Comparison of ENCODE assay signal across 18 cellular contexts in genomic region chr11:106397787-106398355, GRCh38.
DNase-seq lines count a peak whose midpoint lies in the region; FAIRE-seq and TF ChIP-seq lines count a peak whose summit lies in the region.
"Had no signal": no experiment of that assay in that cellular context is flagged by ENCODE, and none has a peak within 500 bp of the region (broad histone marks: within the 10 kb centered on the region; RNA-seq: fewer than 3 reads in every experiment).

No MANE protein-coding gene starts in this region.

- no peaks in the 10 kb centered on the region for H3K36me3 ChIP-seq in SJSA1
- no peaks in the 10 kb centered on the region for H3K36me3 ChIP-seq in skeletal muscle satellite cell (ENCODE audit: insufficient read depth, low read length)
- H3K36me3 ChIP-seq: BE2C had no signal

- DNase-seq in G401 (ENCODE audit: low spot score) (peak; percentile 43), SJSA1 (ENCODE audit: low read depth in 1 of 2, low spot score in 2 of 2) (no peak), fibroblast of mammary gland (ENCODE audit: low read depth) (peak; percentile 37), GM12892 (ENCODE audit: insufficient read length) (no peak), NCI-H1092 (lab: John Stamatoyannopoulos, UW) (no peak)
- DNase-seq in activated naive CD4-positive, alpha-beta T cell treated with Interleukin-2 at 50 U/mL for 16 hours: no peak
- DNase-seq: activated CD4-positive, alpha-beta memory T cell treated with anti-CD3 and anti-CD28 coated beads for 36 hours; activated naive CD4-positive, alpha-beta T cell treated with anti-CD3 and anti-CD28 coated beads, Interleukin-2, amount 50 U/mL, for 16 hours; BE2C; Calu3; NCI-H1694 treated with DMSO at 0.1 percent for 48 hours; NCI-H446; NK-92 treated with Interleukin-12 subunit alpha and Interleukin-12 subunit beta, amount 100 ng/mL, for 24 hours; occipital lobe; stimulated activated CD4-positive, alpha-beta T cell treated with anti-CD3 and anti-CD28 coated beads, Interleukin-1b, Interleukin-23, amount 100 ng/mL, for 48 hours had no signal

- H3K4me3 ChIP-seq in SJSA1: no peak overlapping the region
- H3K4me3 ChIP-seq in fibroblast of mammary gland (ENCODE audit: control insufficient read depth, low read depth, low read length): no peak overlapping the region
- H3K4me3 ChIP-seq in skeletal muscle satellite cell (ENCODE audit: low read length): peak overlapping the region; percentile 3

- H3K9ac ChIP-seq in skeletal muscle satellite cell (ENCODE audit: low read depth, low read length): peak overlapping the region; percentile 80

- in situ Hi-C loops in G401 (cut with HindIII; ENCODE audit: low sequenced_read_pairs): no loop called here

- no peak for TF ChIP-seq CTCF in fibroblast of mammary gland (conservative IDR thresholded peaks at IDR 0.05; ENCODE audit: control insufficient read depth, insufficient read depth, low read depth, low read length)

- FAIRE-seq in GM12892 (lab: Jason Lieb, UNC): no peak
- FAIRE-seq: bronchial epithelial cell, HepG2 had no signal

- H3K27me3 ChIP-seq in SJSA1 (replicated peaks) (no peaks in the 10 kb centered on the region), skeletal muscle satellite cell (ENCODE audit: control insufficient read depth, insufficient read depth, low read length) (no peaks in the 10 kb centered on the region)
- H3K27me3 ChIP-seq: BE2C had no signal

- peak overlapping the region; percentile 69 for H3K4me2 ChIP-seq in skeletal muscle satellite cell (ENCODE audit: low read length)

- H3K4me1 ChIP-seq in SJSA1 (replicated peaks): peaks cover 22% of the 10 kb centered on the region
- peaks cover 49% of the 10 kb centered on the region for H3K4me1 ChIP-seq in skeletal muscle satellite cell (ENCODE audit: control insufficient read depth, insufficient read depth, low read length)
- H3K4me1 ChIP-seq: BE2C had no signal

- no peaks in the 10 kb centered on the region for H3K9me3 ChIP-seq in SJSA1 (replicated peaks)
- no peaks in the 10 kb centered on the region for H3K9me3 ChIP-seq in skeletal muscle satellite cell (replicated peaks; ENCODE audit: low read length)
- H3K9me3 ChIP-seq: BE2C had no signal

- TF ChIP-seq POLR2A in GM12892 (IDR thresholded peaks at IDR 0.05; ENCODE audit: low read depth, low read length): no peak

- H3K27ac ChIP-seq in SJSA1: peak overlapping the region; percentile 88

Comparison
In these comparisons a context has a peak if more than half of its experiments do, and no peak if none do; other contexts are left out.
1. DNase-seq: peak in G401 (single experiment) and fibroblast of mammary gland (single experiment); none in SJSA1 (0 of 2), activated naive CD4-positive, alpha-beta T cell treated with Interleukin-2 at 50 U/mL for 16 hours (single experiment), GM12892 (single experiment) and NCI-H1092 (single experiment).